11 cellular contexts compared by ENCODE assay signal in the genomic region with DNA sequence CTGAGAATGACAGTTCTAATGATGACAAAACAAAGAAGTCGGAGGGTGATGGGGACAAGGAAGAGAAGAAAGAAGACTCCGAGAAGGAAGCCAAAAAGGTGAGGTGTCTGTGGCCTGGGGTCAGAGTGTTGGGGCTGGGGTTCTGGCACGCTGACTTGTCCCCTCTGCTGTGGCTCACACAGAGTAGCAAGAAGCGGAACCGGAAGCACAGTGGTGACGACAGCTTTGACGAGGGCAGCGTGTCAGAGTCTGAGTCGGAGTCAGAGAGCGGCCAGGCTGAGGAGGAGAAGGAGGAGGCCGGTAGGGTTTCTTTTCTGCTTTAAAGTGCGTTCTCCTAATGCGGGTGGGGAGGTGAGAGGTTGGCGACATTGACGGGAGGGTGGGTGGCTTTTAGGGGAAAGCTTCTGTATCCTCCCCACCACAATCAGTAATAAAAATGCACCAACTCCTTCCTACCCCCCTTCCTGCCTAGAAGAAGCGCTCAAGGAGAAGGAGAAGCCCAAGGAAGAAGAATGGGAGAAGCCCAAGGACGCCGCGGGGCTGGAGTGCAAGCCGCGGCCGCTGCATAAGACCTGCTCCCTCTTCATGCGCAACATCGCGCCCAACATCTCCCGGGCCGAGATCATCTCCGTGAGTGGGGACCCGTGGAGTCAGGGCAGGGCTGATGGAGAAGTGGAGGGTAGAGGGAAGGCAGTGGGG.
DNase-seq lines count a peak whose midpoint lies in the region; ATAC-seq and TF ChIP-seq lines count a peak whose summit lies in the region.
"Had no signal": no experiment of that assay in that cellular context is flagged by ENCODE, and none has a peak within 500 bp of the region (broad histone marks: within the 10 kb centered on the region; RNA-seq: fewer than 3 reads in every experiment).

No MANE protein-coding gene starts in this region.

- H3K27me3 Mint-ChIP-seq in activated naive CD8-positive, alpha-beta T cell treated with anti-CD3 and anti-CD28 coated beads, Interleukin-2, amount 50 U/mL, for 24 hours: no peaks in the 10 kb centered on the region
- no peaks in the 10 kb centered on the region for H3K27me3 Mint-ChIP-seq in stimulated activated naive B cell treated with anti-CD40 and anti-IgM and Interleukin-4, amounts not matched to agents 10 μg/mL and 1 μg/mL and 100 μg/mL, for 72 hours

- peaks cover 47% of the 10 kb centered on the region for H3K4me1 Mint-ChIP-seq in activated naive CD8-positive, alpha-beta T cell treated with anti-CD3 and anti-CD28 coated beads, Interleukin-2, amount 50 U/mL, for 24 hours
- H3K4me1 Mint-ChIP-seq in stimulated activated naive B cell treated with anti-CD40 and anti-IgM and Interleukin-4, amounts not matched to agents 10 μg/mL and 1 μg/mL and 100 μg/mL, for 72 hours: peaks cover 56 to 67% of the 10 kb centered on the region in 2 donors

- peak overlapping the region; percentile 45 for H3K4me3 Mint-ChIP-seq in activated naive CD8-positive, alpha-beta T cell treated with anti-CD3 and anti-CD28 coated beads, Interleukin-2, amount 50 U/mL, for 24 hours
- no peak overlapping the region for H3K4me3 Mint-ChIP-seq in stimulated activated naive B cell treated with anti-CD40 and anti-IgM and Interleukin-4, amounts not matched to agents 10 μg/mL and 1 μg/mL and 100 μg/mL, for 72 hours

- DNase-seq in activated naive CD4-positive, alpha-beta T cell treated with Interleukin-2 at 50 U/mL for 16 hours: peak; percentile 44
- no peak for DNase-seq in activated naive CD4-positive, alpha-beta T cell treated with anti-CD3 and anti-CD28 coated beads, Interleukin-2, amount 50 U/mL, for 16 hours
- DNase-seq in RWPE1 (ENCODE audit: low spot score) (no peak), NCI-H2029 treated with DMSO at 0.1 percent for 48 hours (lab: John Stamatoyannopoulos, UW) (no peak)
- no peak for DNase-seq in activated naive CD8-positive, alpha-beta T cell treated with anti-CD3 and anti-CD28 coated beads, Interleukin-2, amount 50 U/mL, for 24 hours
- DNase-seq in stimulated activated naive B cell treated with anti-CD40 and anti-IgM and Interleukin-4, amounts not matched to agents 10 μg/mL and 1 μg/mL and 100 μg/mL, for 72 hours: no peak
- DNase-seq: GDM1; posterior cingulate gyrus; stimulated activated CD4-positive, alpha-beta T cell treated with anti-CD3 and anti-CD28 coated beads, Interleukin-1b, Interleukin-23, amount 100 ng/mL, for 48 hours had no signal

- H3K9me3 Mint-ChIP-seq in activated naive CD8-positive, alpha-beta T cell treated with anti-CD3 and anti-CD28 coated beads, Interleukin-2, amount 50 U/mL, for 24 hours: no peaks in the 10 kb centered on the region
- H3K9me3 Mint-ChIP-seq in stimulated activated naive B cell treated with anti-CD40 and anti-IgM and Interleukin-4, amounts not matched to agents 10 μg/mL and 1 μg/mL and 100 μg/mL, for 72 hours: peaks cover 0 to 2% of the 10 kb centered on the region in 2 donors

- POLR2A ChIA-PET in RWPE1 (lab: Yijun Ruan, JAX; ENCODE audit: low non-redundant PET): no interaction called here

- H3K36me3 Mint-ChIP-seq in activated naive CD8-positive, alpha-beta T cell treated with anti-CD3 and anti-CD28 coated beads, Interleukin-2, amount 50 U/mL, for 24 hours (ENCODE audit: low read depth): peaks cover 72% of the 10 kb centered on the region
- peaks cover 77 to 87% of the 10 kb centered on the region in 2 donors for H3K36me3 Mint-ChIP-seq in stimulated activated naive B cell treated with anti-CD40 and anti-IgM and Interleukin-4, amounts not matched to agents 10 μg/mL and 1 μg/mL and 100 μg/mL, for 72 hours

- no peak for TF ChIP-seq CTCF in RWPE1 (conservative IDR thresholded peaks at IDR 0.05; ENCODE audit: low read depth)

- ATAC-seq in activated naive CD8-positive, alpha-beta T cell treated with anti-CD3 and anti-CD28 coated beads, Interleukin-2, amount 50 U/mL, for 24 hours: no peak
- no peak for ATAC-seq in stimulated activated naive B cell treated with anti-CD40 and anti-IgM and Interleukin-4, amounts not matched to agents 10 μg/mL and 1 μg/mL and 100 μg/mL, for 72 hours (replicated peaks)
- ATAC-seq in HG03280 (IDR thresholded peaks at IDR 0.05; ENCODE audit: unreplicated experiment) (no peak), HG03095 (IDR thresholded peaks at IDR 0.05; ENCODE audit: unreplicated experiment) (no peak)

- peak overlapping the region; percentile 93 for H3K27ac ChIP-seq in RWPE1

- peak overlapping the region; percentile 83 for H3K27ac Mint-ChIP-seq in activated naive CD8-positive, alpha-beta T cell treated with anti-CD3 and anti-CD28 coated beads, Interleukin-2, amount 50 U/mL, for 24 hours
- H3K27ac Mint-ChIP-seq in stimulated activated naive B cell treated with anti-CD40 and anti-IgM and Interleukin-4, amounts not matched to agents 10 μg/mL and 1 μg/mL and 100 μg/mL, for 72 hours: peak overlapping the region; percentile 88

- CTCF ChIA-PET in RWPE1 (lab: Yijun Ruan, JAX): no interaction called here
